In the genomic region with DNA sequence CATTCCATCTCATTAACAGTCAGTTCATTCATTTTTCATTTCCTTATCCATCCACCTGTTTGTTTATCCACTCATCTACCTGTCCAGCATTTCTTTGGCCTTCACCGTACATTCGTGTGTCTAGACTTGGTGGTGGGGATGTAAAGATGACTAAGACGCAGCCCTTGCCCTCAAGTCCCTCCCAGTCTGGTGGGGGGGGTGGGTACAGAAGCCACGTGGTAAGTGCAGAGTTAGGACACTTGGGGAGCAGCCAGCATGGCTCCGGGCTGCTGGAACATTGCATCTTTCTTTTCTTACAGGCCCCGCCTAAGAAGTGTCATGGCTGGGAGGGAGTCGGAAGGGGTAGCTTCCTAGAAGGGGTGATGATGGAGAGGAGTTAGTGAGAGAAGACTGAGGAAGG, we compare ENCODE assay signal across 28 cellular contexts. TPM values are rescaled to one million over a fixed set of nuclear protein-coding genes. Genes with fewer than 3 reads are reported as not detected.
"Had no signal": no experiment of that assay in that cellular context is flagged by ENCODE, and none has a peak within 500 bp of the region (broad histone marks: within the 10 kb centered on the region; RNA-seq: fewer than 3 reads in every experiment).

No MANE protein-coding gene starts in this region.

- H3K9me3 Mint-ChIP-seq: activated B cell treated with CpG ODN at 0.5 μM for 24 hours; activated naive CD4-positive, alpha-beta T cell treated with anti-CD3 and anti-CD28 coated beads, Interleukin-2, amount 10 ng/mL, durations not matched to agents 7 days and 5 days; activated T-cell treated with anti-CD3 and anti-CD28 coated beads, Interleukin-2, amount 50 U/mL, for 72 hours had no signal

- H3K4me1 ChIP-seq: body of pancreas, gastrocnemius medialis, left ventricle myocardium inferior, pancreas, psoas muscle had no signal

- H3K27me3 ChIP-seq: body of pancreas, cardiac muscle cell, pancreas, right atrium auricular region, upper lobe of left lung had no signal

- H3K4me3 Mint-ChIP-seq: activated B cell treated with CpG ODN at 0.5 μM for 24 hours; activated CD4-positive, alpha-beta T cell treated with anti-CD3 and anti-CD28 coated beads for 36 hours; activated naive CD4-positive, alpha-beta T cell treated with anti-CD3 and anti-CD28 coated beads, Interleukin-2, amount 10 ng/mL, durations not matched to agents 7 days and 5 days; activated T-cell treated with anti-CD3 and anti-CD28 coated beads, Interleukin-2, amount 50 U/mL, for 72 hours; dendritic cell treated with granulocyte-macrophage colony-stimulating factor and Interleukin-4, amounts not matched to agents 40 ng/mL and 50 ng/mL, for 4 days; mesothelial cell of epicardium had no signal

- H3K36me3 ChIP-seq: gastrocnemius medialis, left ventricle myocardium inferior, neutrophil, pancreas, right atrium auricular region, spleen, thoracic aorta, upper lobe of left lung had no signal

- H3K9me3 ChIP-seq: body of pancreas, gastrocnemius medialis, neutrophil, pancreas, psoas muscle, right atrium auricular region, spleen, thoracic aorta, upper lobe of left lung had no signal

- H3K36me3 Mint-ChIP-seq: activated naive CD4-positive, alpha-beta T cell treated with anti-CD3 and anti-CD28 coated beads, Interleukin-2, amount 10 ng/mL, durations not matched to agents 7 days and 5 days; naive thymus-derived CD8-positive, alpha-beta T cell had no signal

- H3K27ac ChIP-seq: body of pancreas, cardiac muscle cell, gastrocnemius medialis, left ventricle myocardium inferior, neutrophil, pancreas, psoas muscle, right atrium auricular region, spleen, thoracic aorta, upper lobe of left lung had no signal

- DNase-seq: activated B cell treated with CpG ODN at 0.5 μM for 24 hours; activated CD4-positive, alpha-beta T cell treated with anti-CD3 and anti-CD28 coated beads for 36 hours; activated CD4-positive, alpha-beta T cell treated with anti-CD3 and anti-CD28 coated beads, Interleukin-2, amount 50 U/mL, for 48 hours; activated CD8-positive, alpha-beta memory T cell treated with anti-CD3 and anti-CD28 coated beads, Interleukin-2, amount 50 U/mL, for 48 hours; activated effector memory CD4-positive, alpha-beta T cell treated with Interleukin-2 at 50 U/mL for 16 hours; activated naive CD4-positive, alpha-beta T cell treated with anti-CD3 and anti-CD28 coated beads, Interleukin-2, amount 10 ng/mL, durations not matched to agents 7 days and 5 days; activated T-cell treated with anti-CD3 and anti-CD28 coated beads, Interleukin-2, amount 50 U/mL, for 72 hours; anterior cingulate cortex; body of pancreas; effector CD4-positive, alpha-beta T cell; gastrocnemius medialis; hippocampal formation; left ventricle myocardium inferior; naive thymus-derived CD8-positive, alpha-beta T cell; pancreas; psoas muscle; spleen; stimulated activated CD4-positive, alpha-beta T cell treated with anti-CD3 and anti-CD28 coated beads, Interleukin-4, amount 100 ng/mL, for 1 hour; stimulated activated naive CD4-positive, alpha-beta T cell; T-helper 9 cell; upper lobe of left lung had no signal

- H3K4me1 Mint-ChIP-seq: activated B cell treated with CpG ODN at 0.5 μM for 24 hours; activated CD4-positive, alpha-beta T cell treated with anti-CD3 and anti-CD28 coated beads for 36 hours; activated naive CD4-positive, alpha-beta T cell treated with anti-CD3 and anti-CD28 coated beads, Interleukin-2, amount 10 ng/mL, durations not matched to agents 7 days and 5 days had no signal

- H3K27ac Mint-ChIP-seq: activated B cell treated with CpG ODN at 0.5 μM for 24 hours; activated CD4-positive, alpha-beta T cell treated with anti-CD3 and anti-CD28 coated beads for 36 hours; activated naive CD4-positive, alpha-beta T cell treated with anti-CD3 and anti-CD28 coated beads, Interleukin-2, amount 10 ng/mL, durations not matched to agents 7 days and 5 days; activated T-cell treated with anti-CD3 and anti-CD28 coated beads, Interleukin-2, amount 50 U/mL, for 72 hours; dendritic cell treated with granulocyte-macrophage colony-stimulating factor and Interleukin-4, amounts not matched to agents 40 ng/mL and 50 ng/mL, for 4 days; mesothelial cell of epicardium had no signal

- H3K4me3 ChIP-seq: body of pancreas, cardiac muscle cell, gastrocnemius medialis, left ventricle myocardium inferior, pancreas, psoas muscle, right atrium auricular region, spleen, thoracic aorta, upper lobe of left lung had no signal

RNA-seq across cellular contexts. Expression of gene KIF26B, which starts 17.2 kb away (rescaled TPM):
- total RNA-seq: T-helper 1 cell treated with Interleukin-12 subunit alpha and Interleukin-12 subunit beta and Interleukin-4 antibody, amounts not matched to agents 30 ng/mL and 1 ng/mL, for 36 hours had no signal
- polyA plus RNA-seq: naive thymus-derived CD8-positive, alpha-beta T cell had no signal
